ENCODE assay signal across 1 cellular context in the genomic region with DNA sequence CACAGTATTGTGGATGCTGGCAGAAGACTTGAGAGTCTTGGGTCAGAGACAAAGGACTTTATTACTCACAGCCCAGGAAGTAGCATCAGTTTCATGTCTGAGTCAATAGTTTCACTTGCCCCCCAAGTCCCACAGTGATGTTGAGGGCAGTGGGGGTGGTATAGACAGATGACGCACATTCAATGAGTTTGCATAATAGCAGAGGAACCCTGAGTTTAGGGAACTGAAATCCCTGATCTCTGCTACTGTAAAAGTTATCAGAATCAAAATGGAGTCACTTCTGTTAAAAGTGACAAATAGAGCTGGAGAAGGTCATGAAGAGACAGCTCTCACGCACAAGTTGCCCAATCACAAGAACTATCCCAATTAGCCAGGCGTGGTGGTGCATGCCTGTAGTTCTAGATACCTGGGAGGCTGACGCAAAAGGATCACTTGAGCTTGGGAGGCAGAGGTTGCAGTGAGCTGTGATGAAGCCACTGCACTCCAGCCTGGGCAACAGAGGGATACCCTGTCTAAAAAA.
TF ChIP-seq lines count a peak whose summit lies in the region.

No MANE protein-coding gene starts in this region.

TF ChIP-seq in GM12878, 131 proteins besides CTCF, POLR2A, EP300 and RAD21 (continued from another document and continues in another):
- TF ChIP-seq SKIL (IDR thresholded peaks at IDR 0.05; ENCODE audit: low read depth, poor library complexity, severe bottlenecking) (peak; percentile 96), SUZ12 (IDR thresholded peaks at IDR 0.05; ENCODE audit: unreplicated experiment) (no peak), EED (IDR thresholded peaks at IDR 0.05; ENCODE audit: low read depth) (peak; percentile 91), STAT3 (IDR thresholded peaks at IDR 0.05; ENCODE audit: low read depth, low read length) (no peak), MEF2B (IDR thresholded peaks at IDR 0.05; ENCODE audit: partially characterized antibody, poor library complexity, severe bottlenecking) (peak; percentile 72), NR2C1 (IDR thresholded peaks at IDR 0.05) (no peak), BMI1 (IDR thresholded peaks at IDR 0.05; ENCODE audit: borderline replicate concordance) (peak; percentile 73), CHD2 (IDR thresholded peaks at IDR 0.05; ENCODE audit: borderline replicate concordance, low read depth, low read length) (peak; percentile 89), ZNF622 (IDR thresholded peaks at IDR 0.05) (no peak), SMAD5 (IDR thresholded peaks at IDR 0.05; ENCODE audit: low read depth) (no peak), IKZF2 (IDR thresholded peaks at IDR 0.05) (peak; percentile 97), NFXL1 (IDR thresholded peaks at IDR 0.05; ENCODE audit: borderline replicate concordance) (no peak), RCOR1 (conservative IDR thresholded peaks at IDR 0.05; ENCODE audit: low read depth, low read length) (no peak; the same call in 1 of the 2 replicates), SUPT20H (IDR thresholded peaks at IDR 0.05; ENCODE audit: borderline replicate concordance, control insufficient read depth, low read depth, low read length) (no peak), RFX5 (IDR thresholded peaks at IDR 0.05; ENCODE audit: low read depth, low read length) (no peak), SMARCA5 (IDR thresholded peaks at IDR 0.05) (peak; percentile 85; the same call in 1 of the 2 replicates), ZZZ3 (IDR thresholded peaks at IDR 0.05; ENCODE audit: control insufficient read depth, insufficient read length, low read depth) (no peak), PAX8 (IDR thresholded peaks at IDR 0.05) (no peak), ZNF384 (IDR thresholded peaks at IDR 0.05; ENCODE audit: borderline replicate concordance, low read depth, low read length) (no peak), SIN3A (IDR thresholded peaks at IDR 0.05; ENCODE audit: low read depth, low read length) (no peak), GATAD2B (conservative IDR thresholded peaks at IDR 0.05; ENCODE audit: low read depth) (peak; percentile 48; the same call in 1 of the 2 replicates), TARDBP (IDR thresholded peaks at IDR 0.05; ENCODE audit: borderline replicate concordance) (0 out of 2 replicates have a peak, but pooled peaks have one; percentile 27), RELA (IDR thresholded peaks at IDR 0.05; ENCODE audit: borderline replicate concordance, partially characterized antibody) (no peak), SPI1 (IDR thresholded peaks at IDR 0.05; ENCODE audit: borderline replicate concordance, insufficient read depth, low read depth, low read length) (peak; percentile 96), KLF5 (IDR thresholded peaks at IDR 0.05; ENCODE audit: partially characterized antibody) (peak; percentile 61), DPF2 (IDR thresholded peaks at IDR 0.05) (peak; percentile 98), TCF7 (IDR thresholded peaks at IDR 0.05; ENCODE audit: borderline replicate concordance) (0 out of 2 replicates have a peak, but pooled peaks have one; percentile 45), NRF1 (conservative IDR thresholded peaks at IDR 0.05; ENCODE audit: low read depth, low read length) (no peak), ZBTB40 (IDR thresholded peaks at IDR 0.05; ENCODE audit: borderline replicate concordance) (no peak; the same call in 1 of the 2 replicates), MEF2A (IDR thresholded peaks at IDR 0.05; ENCODE audit: insufficient read depth, low read depth, low read length) (peak; percentile 60; the same call in 1 of the 2 replicates), MTA3 (IDR thresholded peaks at IDR 0.05; ENCODE audit: borderline replicate concordance, low read length) (peak; percentile 91; the same call in 1 of the 2 replicates), RAD51 (IDR thresholded peaks at IDR 0.05) (peak; percentile 20; the same call in 1 of the 2 replicates), E2F4 (IDR thresholded peaks at IDR 0.05; ENCODE audit: low read depth, low read length) (no peak), ZBED1 (IDR thresholded peaks at IDR 0.05; ENCODE audit: borderline replicate concordance) (no peak; the same call in 1 of the 2 replicates), MYB (IDR thresholded peaks at IDR 0.05; ENCODE audit: borderline replicate concordance, low read depth, low read length) (no peak), JUND (IDR thresholded peaks at IDR 0.05; ENCODE audit: low read depth, low read length) (peak; percentile 77; the same call in 1 of the 2 replicates), ZNF217 (IDR thresholded peaks at IDR 0.05) (no peak), MTA2 (IDR thresholded peaks at IDR 0.05; ENCODE audit: low read depth) (peak; percentile 92), SIX5 (IDR thresholded peaks at IDR 0.05; ENCODE audit: low read depth, low read length, severe bottlenecking) (no peak), NFYA (IDR thresholded peaks at IDR 0.05; ENCODE audit: borderline replicate concordance, low read depth, low read length) (no peak), ZNF274 (IDR thresholded peaks at IDR 0.05; ENCODE audit: insufficient read depth, insufficient read length) (no peak)
- TF ChIP-seq, protein P1, sequence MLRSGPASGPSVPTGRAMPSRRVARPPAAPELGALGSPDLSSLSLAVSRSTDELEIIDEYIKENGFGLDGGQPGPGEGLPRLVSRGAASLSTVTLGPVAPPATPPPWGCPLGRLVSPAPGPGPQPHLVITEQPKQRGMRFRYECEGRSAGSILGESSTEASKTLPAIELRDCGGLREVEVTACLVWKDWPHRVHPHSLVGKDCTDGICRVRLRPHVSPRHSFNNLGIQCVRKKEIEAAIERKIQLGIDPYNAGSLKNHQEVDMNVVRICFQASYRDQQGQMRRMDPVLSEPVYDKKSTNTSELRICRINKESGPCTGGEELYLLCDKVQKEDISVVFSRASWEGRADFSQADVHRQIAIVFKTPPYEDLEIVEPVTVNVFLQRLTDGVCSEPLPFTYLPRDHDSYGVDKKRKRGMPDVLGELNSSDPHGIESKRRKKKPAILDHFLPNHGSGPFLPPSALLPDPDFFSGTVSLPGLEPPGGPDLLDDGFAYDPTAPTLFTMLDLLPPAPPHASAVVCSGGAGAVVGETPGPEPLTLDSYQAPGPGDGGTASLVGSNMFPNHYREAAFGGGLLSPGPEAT (IDR thresholded peaks at IDR 0.05; ENCODE audit: low read depth), result peak; percentile 83; the same call in 1 of the 2 replicates
- TF ChIP-seq, protein P2, sequence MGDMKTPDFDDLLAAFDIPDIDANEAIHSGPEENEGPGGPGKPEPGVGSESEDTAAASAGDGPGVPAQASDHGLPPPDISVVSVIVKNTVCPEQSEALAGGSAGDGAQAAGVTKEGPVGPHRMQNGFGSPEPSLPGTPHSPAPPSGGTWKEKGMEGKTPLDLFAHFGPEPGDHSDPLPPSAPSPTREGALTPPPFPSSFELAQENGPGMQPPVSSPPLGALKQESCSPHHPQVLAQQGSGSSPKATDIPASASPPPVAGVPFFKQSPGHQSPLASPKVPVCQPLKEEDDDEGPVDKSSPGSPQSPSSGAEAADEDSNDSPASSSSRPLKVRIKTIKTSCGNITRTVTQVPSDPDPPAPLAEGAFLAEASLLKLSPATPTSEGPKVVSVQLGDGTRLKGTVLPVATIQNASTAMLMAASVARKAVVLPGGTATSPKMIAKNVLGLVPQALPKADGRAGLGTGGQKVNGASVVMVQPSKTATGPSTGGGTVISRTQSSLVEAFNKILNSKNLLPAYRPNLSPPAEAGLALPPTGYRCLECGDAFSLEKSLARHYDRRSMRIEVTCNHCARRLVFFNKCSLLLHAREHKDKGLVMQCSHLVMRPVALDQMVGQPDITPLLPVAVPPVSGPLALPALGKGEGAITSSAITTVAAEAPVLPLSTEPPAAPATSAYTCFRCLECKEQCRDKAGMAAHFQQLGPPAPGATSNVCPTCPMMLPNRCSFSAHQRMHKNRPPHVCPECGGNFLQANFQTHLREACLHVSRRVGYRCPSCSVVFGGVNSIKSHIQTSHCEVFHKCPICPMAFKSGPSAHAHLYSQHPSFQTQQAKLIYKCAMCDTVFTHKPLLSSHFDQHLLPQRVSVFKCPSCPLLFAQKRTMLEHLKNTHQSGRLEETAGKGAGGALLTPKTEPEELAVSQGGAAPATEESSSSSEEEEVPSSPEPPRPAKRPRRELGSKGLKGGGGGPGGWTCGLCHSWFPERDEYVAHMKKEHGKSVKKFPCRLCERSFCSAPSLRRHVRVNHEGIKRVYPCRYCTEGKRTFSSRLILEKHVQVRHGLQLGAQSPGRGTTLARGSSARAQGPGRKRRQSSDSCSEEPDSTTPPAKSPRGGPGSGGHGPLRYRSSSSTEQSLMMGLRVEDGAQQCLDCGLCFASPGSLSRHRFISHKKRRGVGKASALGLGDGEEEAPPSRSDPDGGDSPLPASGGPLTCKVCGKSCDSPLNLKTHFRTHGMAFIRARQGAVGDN (IDR thresholded peaks at IDR 0.05), result peak; percentile 100
- TF ChIP-seq, protein P3, sequence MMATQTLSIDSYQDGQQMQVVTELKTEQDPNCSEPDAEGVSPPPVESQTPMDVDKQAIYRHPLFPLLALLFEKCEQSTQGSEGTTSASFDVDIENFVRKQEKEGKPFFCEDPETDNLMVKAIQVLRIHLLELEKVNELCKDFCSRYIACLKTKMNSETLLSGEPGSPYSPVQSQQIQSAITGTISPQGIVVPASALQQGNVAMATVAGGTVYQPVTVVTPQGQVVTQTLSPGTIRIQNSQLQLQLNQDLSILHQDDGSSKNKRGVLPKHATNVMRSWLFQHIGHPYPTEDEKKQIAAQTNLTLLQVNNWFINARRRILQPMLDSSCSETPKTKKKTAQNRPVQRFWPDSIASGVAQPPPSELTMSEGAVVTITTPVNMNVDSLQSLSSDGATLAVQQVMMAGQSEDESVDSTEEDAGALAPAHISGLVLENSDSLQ (IDR thresholded peaks at IDR 0.05), result peak; percentile 39
- TF ChIP-seq, protein P4, sequence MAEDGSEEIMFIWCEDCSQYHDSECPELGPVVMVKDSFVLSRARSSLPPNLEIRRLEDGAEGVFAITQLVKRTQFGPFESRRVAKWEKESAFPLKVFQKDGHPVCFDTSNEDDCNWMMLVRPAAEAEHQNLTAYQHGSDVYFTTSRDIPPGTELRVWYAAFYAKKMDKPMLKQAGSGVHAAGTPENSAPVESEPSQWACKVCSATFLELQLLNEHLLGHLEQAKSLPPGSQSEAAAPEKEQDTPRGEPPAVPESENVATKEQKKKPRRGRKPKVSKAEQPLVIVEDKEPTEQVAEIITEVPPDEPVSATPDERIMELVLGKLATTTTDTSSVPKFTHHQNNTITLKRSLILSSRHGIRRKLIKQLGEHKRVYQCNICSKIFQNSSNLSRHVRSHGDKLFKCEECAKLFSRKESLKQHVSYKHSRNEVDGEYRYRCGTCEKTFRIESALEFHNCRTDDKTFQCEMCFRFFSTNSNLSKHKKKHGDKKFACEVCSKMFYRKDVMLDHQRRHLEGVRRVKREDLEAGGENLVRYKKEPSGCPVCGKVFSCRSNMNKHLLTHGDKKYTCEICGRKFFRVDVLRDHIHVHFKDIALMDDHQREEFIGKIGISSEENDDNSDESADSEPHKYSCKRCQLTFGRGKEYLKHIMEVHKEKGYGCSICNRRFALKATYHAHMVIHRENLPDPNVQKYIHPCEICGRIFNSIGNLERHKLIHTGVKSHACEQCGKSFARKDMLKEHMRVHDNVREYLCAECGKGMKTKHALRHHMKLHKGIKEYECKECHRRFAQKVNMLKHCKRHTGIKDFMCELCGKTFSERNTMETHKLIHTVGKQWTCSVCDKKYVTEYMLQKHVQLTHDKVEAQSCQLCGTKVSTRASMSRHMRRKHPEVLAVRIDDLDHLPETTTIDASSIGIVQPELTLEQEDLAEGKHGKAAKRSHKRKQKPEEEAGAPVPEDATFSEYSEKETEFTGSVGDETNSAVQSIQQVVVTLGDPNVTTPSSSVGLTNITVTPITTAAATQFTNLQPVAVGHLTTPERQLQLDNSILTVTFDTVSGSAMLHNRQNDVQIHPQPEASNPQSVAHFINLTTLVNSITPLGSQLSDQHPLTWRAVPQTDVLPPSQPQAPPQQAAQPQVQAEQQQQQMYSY (CRISPR knock-in tag; IDR thresholded peaks at IDR 0.05), result peak; percentile 95
